Comparison of ENCODE assay signal across 1 cellular context in genomic region chr6:25441658-25442276, GRCh38.
TF ChIP-seq lines count a peak whose summit lies in the region.

No MANE protein-coding gene starts in this region.

TF ChIP-seq in HepG2, 621 proteins besides CTCF, POLR2A, EP300 and RAD21 (continued from another document):
- TF ChIP-seq, protein P1, sequence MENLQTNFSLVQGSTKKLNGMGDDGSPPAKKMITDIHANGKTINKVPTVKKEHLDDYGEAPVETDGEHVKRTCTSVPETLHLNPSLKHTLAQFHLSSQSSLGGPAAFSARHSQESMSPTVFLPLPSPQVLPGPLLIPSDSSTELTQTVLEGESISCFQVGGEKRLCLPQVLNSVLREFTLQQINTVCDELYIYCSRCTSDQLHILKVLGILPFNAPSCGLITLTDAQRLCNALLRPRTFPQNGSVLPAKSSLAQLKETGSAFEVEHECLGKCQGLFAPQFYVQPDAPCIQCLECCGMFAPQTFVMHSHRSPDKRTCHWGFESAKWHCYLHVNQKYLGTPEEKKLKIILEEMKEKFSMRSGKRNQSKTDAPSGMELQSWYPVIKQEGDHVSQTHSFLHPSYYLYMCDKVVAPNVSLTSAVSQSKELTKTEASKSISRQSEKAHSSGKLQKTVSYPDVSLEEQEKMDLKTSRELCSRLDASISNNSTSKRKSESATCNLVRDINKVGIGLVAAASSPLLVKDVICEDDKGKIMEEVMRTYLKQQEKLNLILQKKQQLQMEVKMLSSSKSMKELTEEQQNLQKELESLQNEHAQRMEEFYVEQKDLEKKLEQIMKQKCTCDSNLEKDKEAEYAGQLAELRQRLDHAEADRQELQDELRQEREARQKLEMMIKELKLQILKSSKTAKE (CRISPR knock-in tag; IDR thresholded peaks at IDR 0.05; ENCODE audit: borderline replicate concordance), result no peak
- TF ChIP-seq ATF2 (CRISPR knock-in tag; IDR thresholded peaks at IDR 0.05) (no peak), ZNF567 (CRISPR knock-in tag; IDR thresholded peaks at IDR 0.05; ENCODE audit: borderline replicate concordance) (no peak)
